Comparison of ENCODE assay signal across 12 cellular contexts in the genomic region with DNA sequence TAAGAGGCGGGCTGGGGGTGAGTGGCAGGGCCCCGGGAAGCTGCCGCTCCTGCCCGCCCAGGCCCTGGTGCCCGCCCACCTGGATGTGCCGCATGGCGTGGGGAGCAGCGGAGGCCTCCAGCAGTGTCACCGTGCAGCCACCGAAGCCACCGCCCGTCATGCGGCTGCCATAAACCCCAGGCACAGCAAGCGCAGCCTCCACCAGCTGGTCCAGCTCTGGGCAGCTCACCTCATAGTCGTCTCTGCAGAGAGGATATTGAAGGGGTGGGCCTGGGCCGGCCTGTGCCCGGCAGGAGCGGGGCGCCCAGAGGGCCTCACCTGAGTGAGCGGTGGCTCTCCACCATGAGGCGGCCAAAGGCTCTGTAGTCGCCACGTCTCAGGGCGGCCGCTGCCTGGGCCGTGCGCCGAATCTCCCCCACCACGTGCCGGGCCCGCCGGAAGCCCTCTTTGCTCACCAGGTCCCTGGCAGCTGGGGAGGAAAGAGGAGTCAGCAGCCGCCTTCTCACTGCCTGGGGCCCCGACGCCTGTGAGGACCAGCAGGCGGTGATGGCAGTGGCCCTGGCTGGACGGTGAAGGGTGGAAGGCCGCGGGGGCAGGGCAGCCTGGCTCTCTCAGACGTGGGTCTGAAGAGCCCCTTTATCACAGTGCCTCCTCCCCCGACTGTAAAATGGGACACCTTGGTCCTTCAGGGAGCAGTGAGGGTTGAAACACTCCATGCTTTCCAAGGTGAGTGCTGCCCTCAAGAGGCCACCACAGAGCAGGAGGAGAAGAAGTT. TPM values are rescaled to one million over a fixed set of nuclear protein-coding genes. Genes with fewer than 3 reads are reported as not detected.
A peak's percentile ranks its signal among the peaks of the same experiment; 100 is the strongest.
DNase-seq lines count a peak whose midpoint lies in the region; ATAC-seq, FAIRE-seq and TF ChIP-seq lines count a peak whose summit lies in the region.
"Had no signal": no experiment of that assay in that cellular context is flagged by ENCODE, and none has a peak within 500 bp of the region (broad histone marks: within the 10 kb centered on the region; RNA-seq: fewer than 3 reads in every experiment).

No MANE protein-coding gene starts in this region.

- no peak overlapping the region for H3K4me2 ChIP-seq in A549
- no peak overlapping the region for H3K4me2 ChIP-seq in PC-9
- no peak overlapping the region for H3K4me2 ChIP-seq in mesenchymal stem cell (ENCODE audit: low read length, poor library complexity, severe bottlenecking)

- no peak for FAIRE-seq in A549 (lab: Jason Lieb, UNC)

- TF ChIP-seq EP300 in A549 (IDR thresholded peaks at IDR 0.05) = no peak

- H3K18ac ChIP-seq in mesenchymal stem cell (ENCODE audit: low read depth in 1 of 2, low read length in 2 of 2) = no peak overlapping the region

- ATAC-seq in A549 = peak; percentile 50 to 73; a peak in 5 of 6 replicates

- H2AK5ac ChIP-seq in mesenchymal stem cell (ENCODE audit: low read length, severe bottlenecking) = no peak overlapping the region

- peak; percentile 36 to 66; a peak in 3 of 5 replicates for TF ChIP-seq RAD21 in A549 (conservative IDR thresholded peaks at IDR 0.05 in 1 of 2, IDR thresholded peaks at IDR 0.05 in 1 of 2)

- peaks cover 2% of the 10 kb centered on the region; the same call in 2 of the 3 replicates for H3K4me1 ChIP-seq in A549
- H3K4me1 ChIP-seq in PC-9 (replicated peaks; ENCODE audit: insufficient read depth) = no peaks in the 10 kb centered on the region
- peaks cover 30% of the 10 kb centered on the region for H3K4me1 ChIP-seq in mesenchymal stem cell (ENCODE audit: control insufficient read depth, insufficient read depth, low read depth, low read length)

- no peak overlapping the region for H4K8ac ChIP-seq in mesenchymal stem cell (ENCODE audit: low read length)

- H2BK12ac ChIP-seq in mesenchymal stem cell (ENCODE audit: low read length in 2 of 2) = no peak overlapping the region

- no peak overlapping the region for H4K91ac ChIP-seq in mesenchymal stem cell (ENCODE audit: low read length)

- no TSS peak for BruUV-seq in PC-9 (replicated peaks; lab: Mats Ljungman, UMichigan)

- H3K14ac ChIP-seq in mesenchymal stem cell (ENCODE audit: low read length in 2 of 2) = no peak overlapping the region

- no peak overlapping the region for H2BK5ac ChIP-seq in mesenchymal stem cell (ENCODE audit: low read depth, low read length, poor library complexity, severe bottlenecking)

- H3K9ac ChIP-seq in mesenchymal stem cell (ENCODE audit: low read length) = no peak overlapping the region

- H2BK120ac ChIP-seq in mesenchymal stem cell (ENCODE audit: low read depth, low read length) = no peak overlapping the region

- no peak overlapping the region for H3K23ac ChIP-seq in mesenchymal stem cell (ENCODE audit: low read length in 2 of 2)

- H2AFZ ChIP-seq in PC-9 (no peak overlapping the region), mesenchymal stem cell (ENCODE audit: low read depth, low read length) (no peak overlapping the region)

- DNase-seq in A549 (ENCODE audit: low read depth in 1 of 2, low spot score in 1 of 2) (no peak), GM12865 (ENCODE audit: low read depth) (no peak), PC-9 (no peak), fibroblast of mammary gland (ENCODE audit: low read depth) (no peak), mesenchymal stem cell (no peak), AG08396 (ENCODE audit: low spot score) (no peak), medulla oblongata (ENCODE audit: extremely low spot score) (no peak)
- DNase-seq in stimulated activated CD4-positive, alpha-beta T cell treated with anti-CD3 and anti-CD28 coated beads, Interleukin-4, amount 100 ng/mL, for 24 hours = no peak
- DNase-seq: activated CD4-positive, alpha-beta T cell treated with anti-CD3 and anti-CD28 coated beads, Interleukin-2, amount 50 U/mL, for 1 hour; activated naive CD4-positive, alpha-beta T cell treated with anti-CD3 and anti-CD28 coated beads, Interleukin-2, amount 10 ng/mL, durations not matched to agents 7 days and 5 days; CD4-positive, alpha-beta memory T cell; naive B cell had no signal

- WGBS in A549 (ENCODE audit: missing lambda C conversion rate) = 91% methylated on average over 32 of the region's 41 CpGs
- WGBS in mesenchymal stem cell = 91% methylated on average over 38 of the region's 41 CpGs

- H3K27me3 ChIP-seq in PC-9 (ENCODE audit: insufficient read depth, low read depth) = no peaks in the 10 kb centered on the region
- H3K27me3 ChIP-seq in mesenchymal stem cell (ENCODE audit: control insufficient read depth in 1 of 2, insufficient read depth in 1 of 2, low read length in 2 of 2) = peaks cover 0 to 3% of the 10 kb centered on the region in 2 experiments

- no peaks in the 10 kb centered on the region for H3K9me2 ChIP-seq in PC-9 (ENCODE audit: insufficient read depth)

- no peak overlapping the region for H2BK15ac ChIP-seq in mesenchymal stem cell (ENCODE audit: low read depth, poor library complexity, severe bottlenecking)

- H3K4ac ChIP-seq in mesenchymal stem cell (ENCODE audit: low read depth in 1 of 2, low read length in 2 of 2) = no peak overlapping the region

- H3F3A ChIP-seq in PC-9 (ENCODE audit: insufficient read depth, low read depth) = peaks cover 50% of the 10 kb centered on the region; the same call in 1 of the 2 replicates

- H3K36me3 ChIP-seq in PC-9 (ENCODE audit: low read depth) (no peaks in the 10 kb centered on the region), mesenchymal stem cell (ENCODE audit: control insufficient read depth in 1 of 2, insufficient read depth in 2 of 2, low read depth in 1 of 2, low read length in 2 of 2) (peaks cover 15 to 73% of the 10 kb centered on the region in 2 experiments)

- no peaks in the 10 kb centered on the region for H4K20me1 ChIP-seq in PC-9 (ENCODE audit: insufficient read depth)

- H3K79me2 ChIP-seq in PC-9 (ENCODE audit: low read depth) = no peaks in the 10 kb centered on the region

- peaks cover 9% of the 10 kb centered on the region for H3K79me1 ChIP-seq in mesenchymal stem cell (replicated peaks; ENCODE audit: low read length, poor library complexity, severe bottlenecking)

- intact Hi-C loops in PC-9 (cut with micrococcal nuclease; ENCODE audit: unreplicated experiment) = no loop called here

- TF ChIP-seq POLR2A in A549 (IDR thresholded peaks at IDR 0.05; ENCODE audit: low read length) = no peak

- H3K27ac ChIP-seq in A549 = no peak overlapping the region
- no peak overlapping the region for H3K27ac ChIP-seq in PC-9
- H3K27ac ChIP-seq in mesenchymal stem cell (ENCODE audit: low read length, poor library complexity, severe bottlenecking) = no peak overlapping the region

- H3K4me3 ChIP-seq in A549 (no peak overlapping the region), GM12865 (ENCODE audit: low read depth, low read length) (no peak overlapping the region), PC-9 (no peak overlapping the region), fibroblast of mammary gland (ENCODE audit: control insufficient read depth, low read depth, low read length) (no peak overlapping the region), mesenchymal stem cell (ENCODE audit: insufficient read depth in 1 of 2, low read depth in 1 of 2, low read length in 2 of 2) (no peak overlapping the region)

- peak; percentile 45 for TF ChIP-seq CTCF in A549 (IDR thresholded peaks at IDR 0.05)
- TF ChIP-seq CTCF in GM12865 (IDR thresholded peaks at IDR 0.05; ENCODE audit: insufficient read depth, low read depth, low read length, missing control alignments) = peak; percentile 8
- TF ChIP-seq CTCF in PC-9 (conservative IDR thresholded peaks at IDR 0.05) = peak; percentile 49; the same call in 1 of the 2 replicates
- TF ChIP-seq CTCF in fibroblast of mammary gland (conservative IDR thresholded peaks at IDR 0.05; ENCODE audit: control insufficient read depth, insufficient read depth, low read depth, low read length) = peak; percentile 28

- no peaks in the 10 kb centered on the region for H3K9me3 ChIP-seq in A549
- H3K9me3 ChIP-seq in PC-9 (ENCODE audit: insufficient read depth, low read depth) = no peaks in the 10 kb centered on the region
- no peaks in the 10 kb centered on the region for H3K9me3 ChIP-seq in mesenchymal stem cell (ENCODE audit: control insufficient read depth, low read length)

- CTCF ChIA-PET in A549 (lab: Yijun Ruan, JAX) (interaction anchor here (0.6 to 43.5 kb wide), 8 partner anchors 9 to 255 kb away, joined by 3 to 1931 read pairs (median 4); partner anchors contain the start of genes RECQL5, SAP30BP and SMIM5), PC-9 (lab: Charles Lee) (no interaction called here)

- POLR2A ChIA-PET in A549 (lab: Yijun Ruan, JAX) (interaction anchor here (2.0 kb wide), 1 partner anchor 22 kb away, joined by 6 read pairs; no protein-coding TSS in a partner anchor), PC-9 (lab: Charles Lee; ENCODE audit: unreplicated experiment) (no interaction called here)

TF ChIP-seq in A549, 52 proteins besides CTCF, POLR2A, EP300 and RAD21 (continues in another document):
- TF ChIP-seq, protein P1, sequence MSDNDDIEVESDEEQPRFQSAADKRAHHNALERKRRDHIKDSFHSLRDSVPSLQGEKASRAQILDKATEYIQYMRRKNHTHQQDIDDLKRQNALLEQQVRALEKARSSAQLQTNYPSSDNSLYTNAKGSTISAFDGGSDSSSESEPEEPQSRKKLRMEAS (IDR thresholded peaks at IDR 0.05) = 0 out of 2 replicates have a peak, but pooled peaks have one; percentile 37

RNA-seq across cellular contexts. Expression of gene GALK1, which starts 6.7 kb away (rescaled TPM):
- 20.7 and 21.3 TPM in 2 replicates for polyA plus RNA-seq in A549 (2011; rRNA removed)
- polyA plus RNA-seq in A549 (2012; cell fraction: cytosol; rRNA removed) = 70.7 and 89.2 TPM in 2 replicates
- polyA plus RNA-seq in A549 (2012; cell fraction: nucleus; rRNA removed) = 111 and 163 TPM in 2 replicates
- polyA plus RNA-seq in A549 (2017; fragmentation: RNase III; extraction: RNeasy Plus Mini Kit Qiagen cat#74134 plus additional on column Dnase treatment) = 50.9 to 55.6 TPM (median 54.3 TPM) in 3 replicates
- 18.7 and 33.3 TPM in 2 replicates for polyA minus RNA-seq in A549 (2011; rRNA and poly(A)+ RNA removed)
- total RNA-seq in PC-9 (2021) = 12.7 and 12.8 TPM in 2 replicates
- polyA plus RNA-seq in mesenchymal stem cell (2013, experiment 1 of 2) = 29.0 TPM
- polyA plus RNA-seq in mesenchymal stem cell (2013, experiment 2 of 2) = 27.7 TPM

RNA-seq across cellular contexts. Expression of gene UNK, which starts 26.3 kb away (rescaled TPM):
- polyA plus RNA-seq in A549 (2011; rRNA removed) (34.5 and 40.0 TPM in 2 replicates), A549 (2017; fragmentation: RNase III; extraction: RNeasy Plus Mini Kit Qiagen cat#74134 plus additional on column Dnase treatment) (27.0 to 31.5 TPM (median 29.1 TPM) in 3 replicates)
- 23.9 and 28.2 TPM in 2 replicates for polyA plus RNA-seq in A549 (2012; cell fraction: cytosol; rRNA removed)
- 42.4 and 50.7 TPM in 2 replicates for polyA plus RNA-seq in A549 (2012; cell fraction: nucleus; rRNA removed)
- 27.2 and 33.9 TPM in 2 replicates for polyA minus RNA-seq in A549 (2011; rRNA and poly(A)+ RNA removed)
- total RNA-seq in PC-9 (2021) = 25.3 and 27.8 TPM in 2 replicates
- 16.2 TPM for polyA plus RNA-seq in mesenchymal stem cell (2013, experiment 1 of 2)
- polyA plus RNA-seq in mesenchymal stem cell (2013, experiment 2 of 2) = 14.8 TPM

RNA-seq across cellular contexts. Expression of gene ITGB4, which starts 37.1 kb away (rescaled TPM):
- 19.8 and 20.6 TPM in 2 replicates for polyA plus RNA-seq in A549 (2011; rRNA removed)
- 17.2 and 22.1 TPM in 2 replicates for polyA plus RNA-seq in A549 (2012; cell fraction: cytosol; rRNA removed)
- polyA plus RNA-seq in A549 (2012; cell fraction: nucleus; rRNA removed) = 77.1 and 140 TPM in 2 replicates
- 30.1 to 37.4 TPM (median 36.0 TPM) in 3 replicates for polyA plus RNA-seq in A549 (2017; fragmentation: RNase III; extraction: RNeasy Plus Mini Kit Qiagen cat#74134 plus additional on column Dnase treatment)
- 53.3 and 59.6 TPM in 2 replicates for polyA minus RNA-seq in A549 (2011; rRNA and poly(A)+ RNA removed)
- 448 and 461 TPM in 2 replicates for total RNA-seq in PC-9 (2021)
- 1.3 TPM for polyA plus RNA-seq in mesenchymal stem cell (2013, experiment 1 of 2)
- polyA plus RNA-seq in mesenchymal stem cell (2013, experiment 2 of 2) = 1.0 TPM
